Comparison of ENCODE assay signal across 25 cellular contexts in the genomic region with DNA sequence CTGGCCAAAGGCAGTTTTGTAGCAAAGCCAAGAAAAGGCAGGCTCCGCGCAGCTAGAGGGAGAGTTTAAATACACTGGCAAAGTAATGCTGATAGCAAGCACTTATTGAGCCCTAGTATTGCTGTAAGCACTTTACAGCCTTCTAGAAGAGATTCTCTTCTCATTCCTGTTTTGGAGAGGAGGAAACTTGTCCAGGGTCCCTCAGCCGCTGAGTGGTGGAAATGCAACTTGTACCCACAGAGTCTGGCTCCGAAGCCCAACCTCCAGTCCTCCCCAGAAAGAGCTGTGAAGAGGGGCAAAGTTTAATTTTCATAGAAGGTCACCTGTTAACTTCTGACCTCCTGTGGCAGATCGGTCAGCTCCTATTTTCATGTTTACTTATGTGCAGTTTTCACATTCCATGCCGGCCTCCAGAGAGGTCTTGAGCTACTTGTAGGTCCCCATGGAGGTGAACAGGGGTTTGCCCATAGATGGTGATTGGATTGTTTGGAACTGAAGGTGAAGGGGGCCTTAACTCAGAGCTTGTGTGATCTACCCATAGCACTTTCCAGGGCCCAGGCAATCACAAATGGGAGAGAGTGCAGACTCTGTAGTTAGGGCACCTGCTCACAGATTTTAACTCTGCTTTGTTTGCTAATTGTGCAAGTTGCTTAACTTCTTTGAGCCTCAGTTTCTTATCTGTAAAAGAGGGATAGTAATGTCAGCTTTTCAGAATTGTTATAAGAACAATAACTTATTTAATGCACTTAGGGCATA.
DNase-seq lines count a peak whose midpoint lies in the region; ATAC-seq and TF ChIP-seq lines count a peak whose summit lies in the region.
"Had no signal": no experiment of that assay in that cellular context is flagged by ENCODE, and none has a peak within 500 bp of the region (broad histone marks: within the 10 kb centered on the region; RNA-seq: fewer than 3 reads in every experiment).

No MANE protein-coding gene starts in this region.

- H3K27me3 ChIP-seq in left ventricle myocardium inferior (ENCODE audit: low read depth) = no peaks in the 10 kb centered on the region
- no peaks in the 10 kb centered on the region for H3K27me3 ChIP-seq in endodermal cell (ENCODE audit: control insufficient read depth, insufficient read depth, low read length, poor library complexity, severe bottlenecking)
- H3K27me3 ChIP-seq in neural cell (ENCODE audit: insufficient read depth, low read depth, low read length) = no peaks in the 10 kb centered on the region
- no peaks in the 10 kb centered on the region for H3K27me3 ChIP-seq in upper lobe of right lung
- H3K27me3 ChIP-seq: MG63, Peyer's patch, uterus had no signal

- no peak for TF ChIP-seq EP300 in neural cell (conservative IDR thresholded peaks at IDR 0.05; ENCODE audit: poor library complexity, severe bottlenecking)

- H3K27ac ChIP-seq in left ventricle myocardium inferior (replicated peaks) = no peak overlapping the region
- peak overlapping the region; percentile 97 for H3K27ac ChIP-seq in endodermal cell (ENCODE audit: low read depth, low read length)
- H3K27ac ChIP-seq in neural cell (ENCODE audit: low read length) = peak overlapping the region; percentile 88
- no peak overlapping the region for H3K27ac ChIP-seq in upper lobe of right lung
- H3K27ac ChIP-seq: brain microvascular endothelial cell, Peyer's patch, skin epidermis, uterus had no signal

- H3K4me1 Mint-ChIP-seq in endodermal cell (peaks cover 13% of the 10 kb centered on the region), chondrocyte (ENCODE audit: low read depth) (peaks cover 47% of the 10 kb centered on the region)
- H3K4me1 Mint-ChIP-seq: CD14-positive monocyte; stimulated activated memory B cell treated with anti-CD40 and anti-IgM and Interleukin-4, amounts not matched to agents 10 μg/mL and 1 μg/mL and 100 μg/mL, for 72 hours had no signal

- H3K9me3 Mint-ChIP-seq in endodermal cell (no peaks in the 10 kb centered on the region), chondrocyte (ENCODE audit: low read depth) (no peaks in the 10 kb centered on the region)
- H3K9me3 Mint-ChIP-seq: activated CD8-positive, alpha-beta T cell treated with anti-CD3 and anti-CD28 coated beads for 36 hours; activated naive CD4-positive, alpha-beta T cell treated with anti-CD3 and anti-CD28 coated beads for 36 hours had no signal

- H4K20me1 ChIP-seq in neural cell (ENCODE audit: insufficient read depth) = no peaks in the 10 kb centered on the region

- intact Hi-C loops in Right ventricle myocardium inferior (cut with DNase I) = no loop called here
- intact Hi-C loops in left ventricle myocardium inferior (cut with micrococcal nuclease) = no loop called here
- intact Hi-C loops in upper lobe of right lung (cut with DNase I) = no loop called here

- H3K4me3 Mint-ChIP-seq in endodermal cell = no peak overlapping the region
- no peak overlapping the region for H3K4me3 Mint-ChIP-seq in chondrocyte (ENCODE audit: unreplicated experiment)
- H3K4me3 Mint-ChIP-seq: activated CD8-positive, alpha-beta T cell treated with anti-CD3 and anti-CD28 coated beads for 36 hours; activated naive CD4-positive, alpha-beta T cell treated with anti-CD3 and anti-CD28 coated beads for 36 hours; CD14-positive monocyte; mesothelial cell of epicardium; stimulated activated memory B cell treated with anti-CD40 and anti-IgM and Interleukin-4, amounts not matched to agents 10 μg/mL and 1 μg/mL and 100 μg/mL, for 72 hours had no signal

- no peaks in the 10 kb centered on the region for H3K9me2 ChIP-seq in neural cell (ENCODE audit: insufficient read depth, low read length)

- H3K36me3 Mint-ChIP-seq in endodermal cell (ENCODE audit: low read depth) (peaks cover 42% of the 10 kb centered on the region), chondrocyte (ENCODE audit: low read depth) (peaks cover 8% of the 10 kb centered on the region)
- H3K36me3 Mint-ChIP-seq: CD14-positive monocyte had no signal

- H3K36me3 ChIP-seq in left ventricle myocardium inferior (no peaks in the 10 kb centered on the region), endodermal cell (ENCODE audit: control insufficient read depth, insufficient read depth, low read length) (peaks cover 56% of the 10 kb centered on the region), neural cell (ENCODE audit: insufficient read depth, low read length) (no peaks in the 10 kb centered on the region), upper lobe of right lung (no peaks in the 10 kb centered on the region)
- H3K36me3 ChIP-seq: brain microvascular endothelial cell, MG63, Peyer's patch, uterus had no signal

- ATAC-seq in Right ventricle myocardium inferior = peak; percentile 37
- peak; percentile 68 for ATAC-seq in upper lobe of right lung
- ATAC-seq: activated CD8-positive, alpha-beta T cell treated with anti-CD3 and anti-CD28 coated beads for 36 hours; stimulated activated memory B cell treated with anti-CD40 and anti-IgM and Interleukin-4, amounts not matched to agents 10 μg/mL and 1 μg/mL and 100 μg/mL, for 72 hours had no signal

- H2AFZ ChIP-seq in neural cell (ENCODE audit: low read depth, low read length) = peak overlapping the region; percentile 71

- no peak overlapping the region for H3K27ac Mint-ChIP-seq in endodermal cell
- H3K27ac Mint-ChIP-seq in chondrocyte (ENCODE audit: unreplicated experiment) = no peak overlapping the region
- H3K27ac Mint-ChIP-seq: activated CD8-positive, alpha-beta T cell treated with anti-CD3 and anti-CD28 coated beads for 36 hours; activated naive CD4-positive, alpha-beta T cell treated with anti-CD3 and anti-CD28 coated beads for 36 hours; CD14-positive monocyte; mesothelial cell of epicardium; stimulated activated memory B cell treated with anti-CD40 and anti-IgM and Interleukin-4, amounts not matched to agents 10 μg/mL and 1 μg/mL and 100 μg/mL, for 72 hours had no signal

- WGBS in endodermal cell (ENCODE audit: insufficient coverage in 1 of 2, insufficient read length in 1 of 2), 2 experiments = 93 to 97% methylated on average over 5 to 6 of the region's 6 CpGs

- H3K9me3 ChIP-seq in left ventricle myocardium inferior (replicated peaks) (no peaks in the 10 kb centered on the region), endodermal cell (ENCODE audit: control insufficient read depth, low read length) (no peaks in the 10 kb centered on the region), neural cell (ENCODE audit: low read length) (no peaks in the 10 kb centered on the region), upper lobe of right lung (no peaks in the 10 kb centered on the region)
- H3K9me3 ChIP-seq: MG63, Peyer's patch, uterus had no signal

- H3K4me2 ChIP-seq in neural cell (ENCODE audit: low read length) = peak overlapping the region; percentile 57

- TF ChIP-seq RAD21 in neural cell (conservative IDR thresholded peaks at IDR 0.05) = no peak

- H3K4me3 ChIP-seq in left ventricle myocardium inferior (no peak overlapping the region), endodermal cell (ENCODE audit: low read length) (no peak overlapping the region), neural cell (ENCODE audit: low read length) (peak overlapping the region; percentile 50), upper lobe of right lung (no peak overlapping the region)
- H3K4me3 ChIP-seq: MG63, Peyer's patch, skin epidermis, uterus had no signal

- TF ChIP-seq CTCF in left ventricle myocardium inferior (IDR thresholded peaks at IDR 0.05; ENCODE audit: borderline replicate concordance) (no peak), endodermal cell (conservative IDR thresholded peaks at IDR 0.05) (no peak), neural cell (IDR thresholded peaks at IDR 0.05; ENCODE audit: poor library complexity, severe bottlenecking) (no peak), upper lobe of right lung (IDR thresholded peaks at IDR 0.05) (no peak), chondrocyte (IDR thresholded peaks at IDR 0.05) (no peak)

- H3K9ac ChIP-seq in endodermal cell (ENCODE audit: extremely low read depth, low read length, poor library complexity, severe bottlenecking) (no peak overlapping the region), neural cell (ENCODE audit: low read length) (peak overlapping the region; percentile 61)

- H3F3A ChIP-seq in neural cell (ENCODE audit: insufficient read depth, low read length, poor library complexity, severe bottlenecking) = peaks cover 4% of the 10 kb centered on the region

- H3K79me2 ChIP-seq in neural cell (replicated peaks; ENCODE audit: insufficient read depth, low read length) = peaks cover 5% of the 10 kb centered on the region

- H3K27me3 Mint-ChIP-seq in endodermal cell (ENCODE audit: insufficient read depth) (no peaks in the 10 kb centered on the region), chondrocyte (ENCODE audit: low read depth) (no peaks in the 10 kb centered on the region)
- H3K27me3 Mint-ChIP-seq: activated CD8-positive, alpha-beta T cell treated with anti-CD3 and anti-CD28 coated beads for 36 hours; stimulated activated memory B cell treated with anti-CD40 and anti-IgM and Interleukin-4, amounts not matched to agents 10 μg/mL and 1 μg/mL and 100 μg/mL, for 72 hours had no signal

- H3K4me1 ChIP-seq in left ventricle myocardium inferior = peaks cover 27% of the 10 kb centered on the region
- H3K4me1 ChIP-seq in endodermal cell (ENCODE audit: control insufficient read depth, insufficient read depth, low read length) = peaks cover 7% of the 10 kb centered on the region
- H3K4me1 ChIP-seq in upper lobe of right lung = no peaks in the 10 kb centered on the region
- H3K4me1 ChIP-seq: Peyer's patch had no signal

- DNase-seq in Right ventricle myocardium inferior (ENCODE audit: missing footprints) = no peak
- DNase-seq in left ventricle myocardium inferior = no peak
- DNase-seq in endodermal cell = no peak
- no peak for DNase-seq in upper lobe of right lung
- DNase-seq in stimulated activated naive CD4-positive, alpha-beta T cell (lab: John Stamatoyannopoulos, UW) = no peak
- no peak for DNase-seq in Kasumi-1 (lab: John Stamatoyannopoulos, UW)
- no peak for DNase-seq in chondrocyte (ENCODE audit: low spot score)
- DNase-seq: activated CD4-positive, alpha-beta T cell treated with anti-CD3 and anti-CD28 coated beads for 1 hour; activated CD8-positive, alpha-beta memory T cell treated with anti-CD3 and anti-CD28 coated beads, Interleukin-2, amount 50 U/mL, for 48 hours; activated CD8-positive, alpha-beta T cell treated with anti-CD3 and anti-CD28 coated beads for 36 hours; activated naive CD4-positive, alpha-beta T cell treated with anti-CD3 and anti-CD28 coated beads for 36 hours; brain microvascular endothelial cell; effector CD4-positive, alpha-beta T cell; KG1; MG63; NCI-H2029; NCI-H774; Peyer's patch; SIG-M5; uterus had no signal

TF ChIP-seq in neural cell, 6 proteins besides CTCF, POLR2A, EP300 and RAD21 (continues in another document):
- no peak for TF ChIP-seq EZH2 (IDR thresholded peaks at IDR 0.05; ENCODE audit: borderline replicate concordance, insufficient read depth, low read length, poor library complexity, severe bottlenecking)
- no peak for TF ChIP-seq TAF1 (IDR thresholded peaks at IDR 0.05; ENCODE audit: low read depth)
- no peak for TF ChIP-seq MXI1 (conservative IDR thresholded peaks at IDR 0.05; ENCODE audit: poor library complexity, severe bottlenecking)
- no peak for TF ChIP-seq POLR2AphosphoS5 (IDR thresholded peaks at IDR 0.05)

Comparison
In these comparisons a context has a peak if more than half of its experiments do, and no peak if none do; other contexts are left out.
1. H3K27ac ChIP-seq: peak in endodermal cell (single experiment) and neural cell (single experiment); none in left ventricle myocardium inferior (single experiment) and upper lobe of right lung (single experiment).